Comparison of ENCODE assay signal across 21 cellular contexts in genomic region chr3:30472090-30472489, GRCh38.
"Had no signal": no experiment of that assay in that cellular context is flagged by ENCODE, and none has a peak within 500 bp of the region (broad histone marks: within the 10 kb centered on the region; RNA-seq: fewer than 3 reads in every experiment).

No MANE protein-coding gene starts in this region.

- H3K27me3 Mint-ChIP-seq: naive B cell had no signal

- H3K27ac ChIP-seq: neutrophil, pancreas, right lobe of liver had no signal

- H3K9me3 ChIP-seq: esophagus muscularis mucosa, left lung, lower lobe of right lung, neutrophil, pancreas, right lobe of liver, thoracic aorta, tibial nerve, upper lobe of left lung had no signal

- H3K27ac Mint-ChIP-seq: natural killer cell treated with Interleukin-12 subunit alpha and Interleukin-12 subunit beta and Interleukin-15 and Interleukin-18, amount 100 ng/mL, for 72 hours; stimulated activated effector memory CD8-positive, alpha-beta T cell treated with anti-CD3 and anti-CD28 coated beads, Interleukin-12 subunit alpha, Interleukin-12 subunit beta, amount 100 ng/mL, for 72 hours had no signal

- H3K36me3 ChIP-seq: esophagus muscularis mucosa, left lung, lower lobe of right lung, neutrophil, pancreas, right lobe of liver, thoracic aorta, tibial nerve, upper lobe of left lung had no signal

- H3K4me1 Mint-ChIP-seq: neural crest cell had no signal

- DNase-seq: dermis blood vessel endothelial cell; effector memory CD4-positive, alpha-beta T cell; foreskin melanocyte; left lung; lower lobe of right lung; naive B cell; pancreas; retina; right lobe of liver; stimulated activated CD4-positive, alpha-beta T cell treated with anti-CD3 and anti-CD28 coated beads, Interleukin-2, amount 100 ng/mL, for 24 hours; stimulated activated CD4-positive, alpha-beta T cell treated with anti-CD3 and anti-CD28 coated beads, Interleukin-4, amount 100 ng/mL, for 24 hours; stimulated activated naive CD8-positive, alpha-beta T cell treated with anti-CD3 and anti-CD28 coated beads, Interleukin-15, Interleukin-2, amounts not matched to agents 100 U/mL and 50 U/mL, for 24 hours; upper lobe of left lung had no signal

- H3K9me3 Mint-ChIP-seq: naive B cell; natural killer cell treated with Interleukin-12 subunit alpha and Interleukin-12 subunit beta and Interleukin-15 and Interleukin-18, amount 100 ng/mL, for 72 hours; stimulated activated effector memory CD8-positive, alpha-beta T cell treated with anti-CD3 and anti-CD28 coated beads, Interleukin-12 subunit alpha, Interleukin-12 subunit beta, amount 100 ng/mL, for 72 hours had no signal

- H3K4me3 ChIP-seq: coronary artery, esophagus muscularis mucosa, left lung, lower lobe of right lung, pancreas, right lobe of liver, thoracic aorta, tibial nerve, upper lobe of left lung had no signal

- H3K36me3 Mint-ChIP-seq: naive B cell; natural killer cell treated with Interleukin-12 subunit alpha and Interleukin-12 subunit beta and Interleukin-15 and Interleukin-18, amount 100 ng/mL, for 72 hours; stimulated activated effector memory CD8-positive, alpha-beta T cell treated with anti-CD3 and anti-CD28 coated beads, Interleukin-12 subunit alpha, Interleukin-12 subunit beta, amount 100 ng/mL, for 72 hours had no signal

- ATAC-seq: left lung; lower lobe of right lung; natural killer cell treated with Interleukin-12 subunit alpha and Interleukin-12 subunit beta and Interleukin-15 and Interleukin-18, amount 100 ng/mL, for 72 hours; pancreas; right lobe of liver; stimulated activated effector memory CD8-positive, alpha-beta T cell treated with anti-CD3 and anti-CD28 coated beads, Interleukin-12 subunit alpha, Interleukin-12 subunit beta, amount 100 ng/mL, for 72 hours; stimulated activated naive CD8-positive, alpha-beta T cell treated with anti-CD3 and anti-CD28 coated beads, Interleukin-15, Interleukin-2, amounts not matched to agents 100 U/mL and 50 U/mL, for 24 hours had no signal

- H3K4me3 Mint-ChIP-seq: naive B cell; natural killer cell treated with Interleukin-12 subunit alpha and Interleukin-12 subunit beta and Interleukin-15 and Interleukin-18, amount 100 ng/mL, for 72 hours; neural crest cell; stimulated activated effector memory CD8-positive, alpha-beta T cell treated with anti-CD3 and anti-CD28 coated beads, Interleukin-12 subunit alpha, Interleukin-12 subunit beta, amount 100 ng/mL, for 72 hours had no signal

- H3K27me3 ChIP-seq: esophagus muscularis mucosa, left lung, neutrophil, pancreas, right lobe of liver, tibial nerve, upper lobe of left lung had no signal
